18 cellular contexts compared by ENCODE assay signal in the genomic region with DNA sequence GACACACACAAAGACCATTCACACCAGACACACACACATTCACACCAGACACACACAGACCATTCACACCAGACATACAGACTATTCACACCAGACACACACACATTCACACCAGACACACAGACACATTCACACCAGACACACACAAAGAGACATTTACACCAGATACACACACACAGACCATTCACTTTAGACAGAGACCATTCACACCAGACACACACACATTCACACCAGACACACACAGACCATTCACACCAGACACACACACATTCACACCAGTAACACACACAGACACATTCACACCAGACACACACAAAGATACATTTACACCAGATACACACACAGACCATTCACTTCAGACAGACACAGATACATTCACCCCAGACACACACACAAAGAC. TPM values are rescaled to one million over a fixed set of nuclear protein-coding genes. Genes with fewer than 3 reads are reported as not detected.
DNase-seq lines count a peak whose midpoint lies in the region; ATAC-seq, FAIRE-seq and TF ChIP-seq lines count a peak whose summit lies in the region.
"Had no signal": no experiment of that assay in that cellular context is flagged by ENCODE, and none has a peak within 500 bp of the region (broad histone marks: within the 10 kb centered on the region; RNA-seq: fewer than 3 reads in every experiment).

No MANE protein-coding gene starts in this region.

- H4K5ac ChIP-seq in IMR-90 (ENCODE audit: low read depth, low read length) (no peak overlapping the region), H1 (ENCODE audit: insufficient read length, low read depth, low read length) (no peak overlapping the region)

- H3K9ac ChIP-seq in IMR-90 (ENCODE audit: low read depth, low read length) (no peak overlapping the region), H1 (replicated peaks in 1 of 4; ENCODE audit: extremely low read depth in 1 of 4, low read depth in 3 of 4, low read length in 3 of 4) (no peak overlapping the region)

- H3K9me1 ChIP-seq in IMR-90 (ENCODE audit: insufficient read depth, low read length): no peaks in the 10 kb centered on the region; the same call in 1 of the 2 replicates

- CTCF ChIA-PET in IMR-90 (lab: Yijun Ruan, JAX): no interaction called here
- CTCF ChIA-PET in H1 (lab: Charles Lee; ENCODE audit: partially characterized antibody): no interaction called here

- H3K4me2 ChIP-seq in IMR-90 (ENCODE audit: low read depth, low read length) (no peak overlapping the region), H1 (ENCODE audit: insufficient read depth in 1 of 2, low read depth in 2 of 2, low read length in 2 of 2) (no peak overlapping the region)
- H3K4me2 ChIP-seq: GM23338 had no signal

- peak overlapping the region; percentile 72 for H2BK5ac ChIP-seq in IMR-90 (ENCODE audit: low read depth, low read length, poor library complexity, severe bottlenecking)
- peak overlapping the region; percentile 26 for H2BK5ac ChIP-seq in H1 (ENCODE audit: low read depth, low read length)

- H2BK20ac ChIP-seq in IMR-90 (ENCODE audit: low read depth, low read length) (no peak overlapping the region), H1 (ENCODE audit: low read length) (peak overlapping the region; percentile 3; the same call in 1 of the 2 replicates)

- TF ChIP-seq EP300 in H1 (IDR thresholded peaks at IDR 0.05; ENCODE audit: borderline replicate concordance in 1 of 2, low read depth in 2 of 2, low read length in 2 of 2): no peak

- in situ Hi-C loops in IMR-90 (cut with MboI; ENCODE audit: low sequenced_read_pairs): no loop called here

- H3K79me2 ChIP-seq in H1 (ENCODE audit: control insufficient read depth in 1 of 2, insufficient read depth in 2 of 2, low read length in 2 of 2): no peaks in the 10 kb centered on the region

- H2BK120ac ChIP-seq in IMR-90 (ENCODE audit: low read depth, low read length) (no peak overlapping the region), H1 (replicated peaks; ENCODE audit: low read depth, low read length) (no peak overlapping the region)

- no peak for DNase-seq in GM12891 (ENCODE audit: insufficient read length, low spot score)
- DNase-seq in IMR-90: no peak
- no peak for DNase-seq in H1 (ENCODE audit: low read depth in 1 of 2, low spot score in 2 of 2)
- no peak for DNase-seq in T-helper 2 cell
- no peak for DNase-seq in activated gamma-delta T cell (lab: John Stamatoyannopoulos, UW)
- DNase-seq: ACHN; Calu3; CD8-positive, alpha-beta T cell; DMS79 treated with DMSO at 0.1 percent for 48 hours; GF-D8; H7; Karpas-422; KBM-7 had no signal

- ATAC-seq in IMR-90 (ENCODE audit: low read depth) (no peak), GM21825 (IDR thresholded peaks at IDR 0.05; ENCODE audit: unreplicated experiment) (no peak)
- ATAC-seq: CD8-positive, alpha-beta T cell; GM23338; HCT116 had no signal

- H2BK15ac ChIP-seq in IMR-90 (ENCODE audit: low read depth, low read length) (no peak overlapping the region), H1 (ENCODE audit: low read length) (peak overlapping the region; percentile 84; the same call in 1 of the 2 replicates)

- H3K56ac ChIP-seq in IMR-90 (ENCODE audit: extremely low read depth, insufficient read depth, low read length): no peak overlapping the region
- peak overlapping the region; percentile 93 for H3K56ac ChIP-seq in H1 (replicated peaks; ENCODE audit: insufficient read length, low read depth, low read length)

- H4K8ac ChIP-seq in IMR-90 (ENCODE audit: low read depth in 2 of 2, low read length in 2 of 2) (no peak overlapping the region), H1 (ENCODE audit: extremely low read depth, insufficient read depth, low read length) (no peak overlapping the region)

- H4K20me1 ChIP-seq in IMR-90 (ENCODE audit: insufficient read depth, low read length): no peaks in the 10 kb centered on the region
- H4K20me1 ChIP-seq in H1 (replicated peaks in 1 of 2; ENCODE audit: control insufficient read depth in 1 of 2, insufficient read depth in 2 of 2, low read length in 2 of 2): peaks cover 0 to 4% of the 10 kb centered on the region in 2 experiments

- FAIRE-seq in GM12891 (lab: Jason Lieb, UNC) (peak; percentile 85), H1 (lab: Jason Lieb, UNC) (no peak)
- FAIRE-seq: A204.1 had no signal

- TF ChIP-seq POLR2A in GM12891 (IDR thresholded peaks at IDR 0.05; ENCODE audit: low read depth, low read length): no peak
- TF ChIP-seq POLR2A in IMR-90 (IDR thresholded peaks at IDR 0.05; ENCODE audit: low read depth, low read length): no peak
- TF ChIP-seq POLR2A in H1 (IDR thresholded peaks at IDR 0.05; ENCODE audit: control extremely low read depth in 1 of 2, low read depth in 2 of 2, low read length in 2 of 2): no peak

- intact Hi-C loops in IMR-90 (cut with micrococcal nuclease): no loop called here

- no TSS peak for BruUV-seq in IMR-90 (replicated peaks; lab: Mats Ljungman, UMichigan)

- dilution Hi-C loops in IMR-90 (cut with HindIII; ENCODE audit: low sequenced_read_pairs, unreplicated experiment): no loop called here

- H3K27me3 ChIP-seq in IMR-90 (ENCODE audit: control insufficient read depth, insufficient read depth, low read length) (peaks cover 35% of the 10 kb centered on the region), H1 (replicated peaks in 1 of 4; ENCODE audit: control insufficient read depth in 3 of 4, extremely low read depth in 1 of 4, insufficient read depth in 3 of 4, low read length in 3 of 4) (no peaks in the 10 kb centered on the region; a peak in 1 of 7 replicates)
- H3K27me3 ChIP-seq: BE2C had no signal

- POLR2A ChIA-PET in IMR-90 (lab: Charles Lee; ENCODE audit: unreplicated experiment): no interaction called here
- POLR2A ChIA-PET in H1 (lab: Charles Lee; ENCODE audit: partially characterized antibody): no interaction called here

- H3K36me3 ChIP-seq in IMR-90 (ENCODE audit: control insufficient read depth, insufficient read depth, low read length): no peaks in the 10 kb centered on the region
- no peaks in the 10 kb centered on the region for H3K36me3 ChIP-seq in H1 (ENCODE audit: control insufficient read depth in 2 of 4, insufficient read depth in 4 of 4, low read length in 3 of 4)
- H3K36me3 ChIP-seq: BE2C had no signal

- H3K4ac ChIP-seq in IMR-90 (ENCODE audit: low read depth, low read length): no peak overlapping the region
- H3K4ac ChIP-seq in H1 (replicated peaks; ENCODE audit: insufficient read length, low read depth, low read length): no peak overlapping the region

- H2AK9ac ChIP-seq in IMR-90 (replicated peaks; ENCODE audit: low read depth, low read length, poor library complexity): no peak overlapping the region

- no peaks in the 10 kb centered on the region for H3K4me1 ChIP-seq in IMR-90 (ENCODE audit: control insufficient read depth, insufficient read depth, low read length)
- peaks cover 0 to 8% (median 3%) of the 10 kb centered on the region in 4 experiments; a peak in 3 of 7 replicates for H3K4me1 ChIP-seq in H1 (replicated peaks in 1 of 4; ENCODE audit: control insufficient read depth in 3 of 4, insufficient read depth in 4 of 4, low read length in 3 of 4)

- H2AK5ac ChIP-seq in IMR-90 (ENCODE audit: low read depth, low read length) (no peak overlapping the region), H1 (ENCODE audit: low read depth, low read length) (peak overlapping the region; percentile 33)

- no peak overlapping the region for H3K18ac ChIP-seq in IMR-90 (ENCODE audit: low read depth, low read length)
- no peak overlapping the region for H3K18ac ChIP-seq in H1 (ENCODE audit: extremely low read depth, low read length)

- H3K4me3 ChIP-seq in IMR-90 (ENCODE audit: insufficient read depth, low read depth, low read length) (no peak overlapping the region), H1 (ENCODE audit: extremely low read depth in 1 of 4, insufficient read depth in 2 of 4, low read depth in 3 of 4, low read length in 4 of 4) (no peak overlapping the region)
- H3K4me3 ChIP-seq: GM23338 had no signal

- H3K79me1 ChIP-seq in IMR-90 (ENCODE audit: low read depth in 1 of 2, low read length in 2 of 2): no peaks in the 10 kb centered on the region
- no peaks in the 10 kb centered on the region for H3K79me1 ChIP-seq in H1 (ENCODE audit: low read depth, low read length)

- H3K27ac ChIP-seq in IMR-90 (ENCODE audit: insufficient read depth, low read length) (no peak overlapping the region), H1 (ENCODE audit: low read depth, low read length) (no peak overlapping the region)

- no peak overlapping the region for H2AFZ ChIP-seq in IMR-90 (replicated peaks; ENCODE audit: low read length, poor library complexity)
- H2AFZ ChIP-seq in H1 (ENCODE audit: low read length): no peak overlapping the region
- H2AFZ ChIP-seq: GM23338 had no signal

- H3K23ac ChIP-seq in IMR-90 (ENCODE audit: low read depth, low read length): no peak overlapping the region
- no peak overlapping the region for H3K23ac ChIP-seq in H1 (ENCODE audit: insufficient read length)

- no peak for TF ChIP-seq CTCF in IMR-90 (conservative IDR thresholded peaks at IDR 0.05; ENCODE audit: low read depth, low read length)
- TF ChIP-seq CTCF in H1 (IDR thresholded peaks at IDR 0.05; ENCODE audit: control extremely low read depth in 1 of 3, insufficient read depth in 1 of 3, low read depth in 1 of 3, low read length in 3 of 3): no peak

- no peak overlapping the region for H3K14ac ChIP-seq in IMR-90 (replicated peaks; ENCODE audit: low read depth, low read length)
- H3K14ac ChIP-seq in H1 (ENCODE audit: insufficient read length): no peak overlapping the region

- H3K9me3 ChIP-seq in IMR-90 (ENCODE audit: control insufficient read depth, insufficient read depth, low read length): no peaks in the 10 kb centered on the region
- H3K9me3 ChIP-seq in H1 (ENCODE audit: insufficient read depth in 2 of 2, low read depth in 1 of 2, low read length in 1 of 2): no peaks in the 10 kb centered on the region
- H3K9me3 ChIP-seq: BE2C had no signal

- TF ChIP-seq RAD21 in IMR-90 (IDR thresholded peaks at IDR 0.05; ENCODE audit: low read length) (no peak), H1 (IDR thresholded peaks at IDR 0.05 in 1 of 2, conservative IDR thresholded peaks at IDR 0.05 in 1 of 2; ENCODE audit: low read depth in 2 of 2, low read length in 2 of 2) (no peak)

- H3K23me2 ChIP-seq in H1 (ENCODE audit: low read depth, low read length): peaks cover 6% of the 10 kb centered on the region; the same call in 1 of the 2 replicates

- H4K91ac ChIP-seq in IMR-90 (ENCODE audit: insufficient read depth, low read depth, low read length) (no peak overlapping the region), H1 (replicated peaks; ENCODE audit: insufficient read length, low read length) (no peak overlapping the region)

- peak overlapping the region; percentile 50; the same call in 1 of the 2 replicates for H2BK12ac ChIP-seq in H1 (ENCODE audit: low read depth, low read length)

RNA-seq across cellular contexts. Expression of a gene that starts 29.0 kb away (rescaled TPM):
- not detected for polyA plus RNA-seq in GM12891 (2012; ENCODE audit: low read depth, missing spikeins)
- not detected in 2 replicates for total RNA-seq in IMR-90 (2012; rRNA removed)
- polyA plus RNA-seq in IMR-90 (2012; rRNA removed) (not detected in 2 replicates), H1 (2011; rRNA removed) (not detected in 2 replicates)
- polyA plus RNA-seq in IMR-90 (2012; cell fraction: cytosol; rRNA removed): not detected in 2 replicates
- polyA plus RNA-seq in IMR-90 (2012; cell fraction: nucleus; rRNA removed; ENCODE audit: low replicate concordance): not detected in 2 replicates
- not detected in 2 replicates for total RNA-seq in H1 (2021; fragmentation: NEBNext Ultra II Directional; extraction: Animal tissue kit (Norgen Biotek cat#: 25700))
- polyA plus RNA-seq in H1 (2011; cell fraction: cytosol; rRNA removed): not detected
- not detected for polyA plus RNA-seq in H1 (2011; cell fraction: nucleus; rRNA removed)
- not detected in 4 replicates for polyA plus RNA-seq in H1 (2012, experiment 1 of 2)
- polyA plus RNA-seq in H1 (2012, experiment 2 of 2): not detected
- polyA plus RNA-seq in H1 (2013, experiment 1 of 2): not detected
- polyA plus RNA-seq in H1 (2013, experiment 2 of 2): not detected
- not detected in 2 replicates for polyA minus RNA-seq in H1 (2011; rRNA and poly(A)+ RNA removed)
- not detected for polyA minus RNA-seq in H1 (2011; cell fraction: cytosol; rRNA and poly(A)+ RNA removed)
- not detected for polyA minus RNA-seq in H1 (2011; cell fraction: nucleus; rRNA and poly(A)+ RNA removed)
- total RNA-seq: Calu3, GM23338, H7 had no signal
- polyA plus RNA-seq: GM23338 had no signal
